Comparison of ENCODE assay signal across 18 cellular contexts in the genomic region with DNA sequence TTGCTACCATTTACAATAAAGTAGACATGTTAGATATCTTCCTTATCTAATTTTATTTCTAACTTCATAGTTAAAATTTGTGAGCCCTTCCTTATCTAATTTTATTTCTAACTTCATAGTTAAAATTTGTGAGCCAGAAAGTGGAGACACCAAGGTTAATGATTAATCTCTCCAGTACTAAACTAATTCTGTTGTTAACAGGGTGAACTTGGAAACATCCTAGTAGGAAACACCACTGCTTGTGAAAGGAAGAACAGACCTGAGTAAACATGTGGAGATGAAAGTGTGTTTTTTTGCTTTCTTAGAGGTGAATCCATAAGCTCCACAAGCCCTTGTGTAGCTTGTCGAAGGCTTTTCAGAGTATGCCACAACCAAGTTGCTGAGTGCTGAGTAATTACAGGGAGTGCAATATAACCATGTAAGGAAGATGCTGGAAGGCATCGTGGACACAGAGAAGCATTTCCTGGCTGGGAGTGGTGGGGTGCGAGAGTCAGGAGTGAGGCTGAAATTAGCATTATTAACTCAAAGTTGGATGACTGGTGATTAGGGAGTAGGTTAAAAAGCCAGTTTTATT.
DNase-seq lines count a peak whose midpoint lies in the region; ATAC-seq, FAIRE-seq and TF ChIP-seq lines count a peak whose summit lies in the region.
"Had no signal": no experiment of that assay in that cellular context is flagged by ENCODE, and none has a peak within 500 bp of the region (broad histone marks: within the 10 kb centered on the region; RNA-seq: fewer than 3 reads in every experiment).

No MANE protein-coding gene starts in this region.

- H3K4me2 ChIP-seq in H1 (ENCODE audit: insufficient read depth in 1 of 2, low read depth in 2 of 2, low read length in 2 of 2) (peak overlapping the region; percentile 26 to 37; a peak in 3 of 4 replicates), HepG2 (ENCODE audit: low read depth, low read length) (no peak overlapping the region)

- H3K9me3 Mint-ChIP-seq in activated naive CD8-positive, alpha-beta T cell treated with anti-CD3 and anti-CD28 coated beads for 36 hours, result no peaks in the 10 kb centered on the region
- H3K9me3 Mint-ChIP-seq: activated B cell treated with CpG ODN at 0.5 μM for 24 hours, neural crest cell had no signal

- no peak overlapping the region for H3K27ac Mint-ChIP-seq in activated naive CD8-positive, alpha-beta T cell treated with anti-CD3 and anti-CD28 coated beads for 36 hours
- H3K27ac Mint-ChIP-seq: activated B cell treated with CpG ODN at 0.5 μM for 24 hours; activated naive CD8-positive, alpha-beta T cell had no signal

- H3K4me1 ChIP-seq in HUES48 (ENCODE audit: control insufficient read depth, insufficient read depth, low read length), result peaks cover 12% of the 10 kb centered on the region; the same call in 1 of the 2 replicates
- H3K4me1 ChIP-seq in H1 (replicated peaks in 1 of 4; ENCODE audit: control insufficient read depth in 3 of 4, insufficient read depth in 4 of 4, low read length in 3 of 4), result peaks cover 0 to 5% (median 0%) of the 10 kb centered on the region in 4 experiments; a peak in 1 of 7 replicates
- H3K4me1 ChIP-seq in HepG2 (ENCODE audit: insufficient read depth, low read length), result 0 out of 2 replicates have a peak, but pooled peaks cover 4% of the 10 kb centered on the region
- H3K4me1 ChIP-seq: foreskin keratinocyte had no signal

- no peak overlapping the region for H4K91ac ChIP-seq in H1 (replicated peaks; ENCODE audit: insufficient read length, low read length)

- TF ChIP-seq EP300 in H1 (IDR thresholded peaks at IDR 0.05; ENCODE audit: borderline replicate concordance in 1 of 2, low read depth in 2 of 2, low read length in 2 of 2) (no peak), HepG2 (IDR thresholded peaks at IDR 0.05; ENCODE audit: low read depth in 2 of 2, low read length in 2 of 2) (no peak), HepG2 (CRISPR knock-in tag; IDR thresholded peaks at IDR 0.05; ENCODE audit: borderline replicate concordance) (no peak)

- no peak overlapping the region for H3K14ac ChIP-seq in H1 (ENCODE audit: insufficient read length)

- H4K5ac ChIP-seq in H1 (ENCODE audit: insufficient read length, low read depth, low read length), result no peak overlapping the region

- no peak overlapping the region for H4K8ac ChIP-seq in H1 (ENCODE audit: extremely low read depth, insufficient read depth, low read length)

- DNase-seq in ACHN (peak; percentile 32), H1 (ENCODE audit: low read depth in 1 of 2, low spot score in 2 of 2) (no peak), HepG2 (ENCODE audit: low spot score) (no peak)
- DNase-seq in activated naive CD8-positive, alpha-beta T cell treated with anti-CD3 and anti-CD28 coated beads for 36 hours, result no peak
- DNase-seq in stimulated activated CD4-positive, alpha-beta T cell treated with anti-CD3 and anti-CD28 coated beads, Interleukin-4, amount 100 ng/mL, for 1 hour, result no peak
- DNase-seq: activated B cell treated with CpG ODN at 0.5 μM for 24 hours; activated CD8-positive, alpha-beta memory T cell treated with anti-CD3 and anti-CD28 coated beads, Interleukin-2, amount 50 U/mL, for 48 hours; left colon had no signal

- CTCF ChIA-PET in H1 (lab: Charles Lee; ENCODE audit: partially characterized antibody), result interaction anchor here (0.7 to 1.2 kb wide), 3 partner anchors 59 to 147 kb away, joined by 3 read pairs; no protein-coding TSS in a partner anchor
- CTCF ChIA-PET in HepG2 (lab: Yijun Ruan, JAX; ENCODE audit: low intra/inter-chr PET ratio, low total read pairs), result no interaction called here

- no peaks in the 10 kb centered on the region for H3K79me2 ChIP-seq in H1 (ENCODE audit: control insufficient read depth in 1 of 2, insufficient read depth in 2 of 2, low read length in 2 of 2)
- H3K79me2 ChIP-seq in HepG2 (ENCODE audit: insufficient read depth, low read length), result no peaks in the 10 kb centered on the region

- no peaks in the 10 kb centered on the region for H3K9me3 ChIP-seq in HUES48 (ENCODE audit: control insufficient read depth, insufficient read depth, low read length)
- peaks cover 0 to 2% of the 10 kb centered on the region in 2 experiments; a peak in 1 of 4 replicates for H3K9me3 ChIP-seq in H1 (ENCODE audit: insufficient read depth in 2 of 2, low read depth in 1 of 2, low read length in 1 of 2)
- H3K9me3 ChIP-seq in HepG2 (ENCODE audit: low read length), result 0 out of 2 replicates have a peak, but pooled peaks cover under 1% of the 10 kb centered on the region

- intact Hi-C loops in HepG2 (cut with micrococcal nuclease; ENCODE audit: unreplicated experiment), result no loop called here

- peak overlapping the region; percentile 56; the same call in 1 of the 2 replicates for H2BK5ac ChIP-seq in H1 (ENCODE audit: low read depth, low read length)

- H3K9ac ChIP-seq in HUES48 (ENCODE audit: low read depth, low read length) (no peak overlapping the region), H1 (replicated peaks in 1 of 4; ENCODE audit: extremely low read depth in 1 of 4, low read depth in 3 of 4, low read length in 3 of 4) (no peak overlapping the region), HepG2 (ENCODE audit: insufficient read depth, low read depth, low read length) (no peak overlapping the region)

- H2BK20ac ChIP-seq in H1 (ENCODE audit: low read length), result no peak overlapping the region

- no peaks in the 10 kb centered on the region for H3K27me3 ChIP-seq in HUES48 (ENCODE audit: control insufficient read depth, insufficient read depth, low read length)
- no peaks in the 10 kb centered on the region for H3K27me3 ChIP-seq in H1 (replicated peaks in 1 of 4; ENCODE audit: control insufficient read depth in 3 of 4, extremely low read depth in 1 of 4, insufficient read depth in 3 of 4, low read length in 3 of 4)
- no peaks in the 10 kb centered on the region for H3K27me3 ChIP-seq in HepG2 (ENCODE audit: control insufficient read depth in 1 of 2, insufficient read depth in 2 of 2, low read length in 2 of 2)
- H3K27me3 ChIP-seq: foreskin keratinocyte had no signal

- no peak for TF ChIP-seq CTCF in H1 (IDR thresholded peaks at IDR 0.05; ENCODE audit: control extremely low read depth in 1 of 3, insufficient read depth in 1 of 3, low read depth in 1 of 3, low read length in 3 of 3)
- no peak for TF ChIP-seq CTCF in HepG2 (CRISPR knock-in tag; IDR thresholded peaks at IDR 0.05)

- H2AFZ ChIP-seq in H1 (ENCODE audit: low read length) (peak overlapping the region; percentile 87), HepG2 (ENCODE audit: low read length) (no peak overlapping the region)

- TF ChIP-seq RAD21 in H1 (IDR thresholded peaks at IDR 0.05 in 1 of 2, conservative IDR thresholded peaks at IDR 0.05 in 1 of 2; ENCODE audit: low read depth in 2 of 2, low read length in 2 of 2) (no peak), HepG2 (CRISPR knock-in tag; IDR thresholded peaks at IDR 0.05) (no peak)

- peak overlapping the region; percentile 43 for H3K27ac ChIP-seq in HUES48 (ENCODE audit: low read depth, low read length)
- H3K27ac ChIP-seq in H1 (ENCODE audit: low read depth, low read length), result no peak overlapping the region; the same call in 1 of the 2 replicates
- no peak overlapping the region for H3K27ac ChIP-seq in HepG2 (ENCODE audit: extremely low read length, insufficient read depth, low read length)
- H3K27ac ChIP-seq: foreskin keratinocyte, SK-N-MC, skin epidermis had no signal

- H2BK12ac ChIP-seq in H1 (ENCODE audit: low read depth, low read length), result no peak overlapping the region

- 0 out of 2 replicates have a peak overlapping the region, but pooled peaks have one; percentile 23 for H2BK15ac ChIP-seq in H1 (ENCODE audit: low read length)

- no peaks in the 10 kb centered on the region for H3K79me1 ChIP-seq in H1 (ENCODE audit: low read depth, low read length)

- POLR2A ChIA-PET in H1 (lab: Charles Lee; ENCODE audit: partially characterized antibody) (interaction anchor here (0.7 kb wide), 1 partner anchor 325 kb away, joined by 3 read pairs; no protein-coding TSS in a partner anchor), HepG2 (lab: Yijun Ruan, JAX) (no interaction called here)

- H3K27me3 Mint-ChIP-seq in activated naive CD8-positive, alpha-beta T cell treated with anti-CD3 and anti-CD28 coated beads for 36 hours, result no peaks in the 10 kb centered on the region
- H3K27me3 Mint-ChIP-seq: activated B cell treated with CpG ODN at 0.5 μM for 24 hours; activated naive CD8-positive, alpha-beta T cell had no signal

- no peaks in the 10 kb centered on the region for H3K4me1 Mint-ChIP-seq in activated naive CD8-positive, alpha-beta T cell treated with anti-CD3 and anti-CD28 coated beads for 36 hours
- H3K4me1 Mint-ChIP-seq: activated B cell treated with CpG ODN at 0.5 μM for 24 hours had no signal

- in situ Hi-C loops in ACHN (cut with HindIII; ENCODE audit: low pct_ligation_motif_present, low pct_unique_long_range_greater_than_20kb, low sequenced_read_pairs), result no loop called here
- in situ Hi-C loops in HepG2 (cut with HindIII; ENCODE audit: extremely low pct_ligation_motif_present, low pct_unique_long_range_greater_than_20kb), result no loop called here

- H3K36me3 ChIP-seq in HUES48 (ENCODE audit: control insufficient read depth, insufficient read depth, low read length), result no peaks in the 10 kb centered on the region
- no peaks in the 10 kb centered on the region for H3K36me3 ChIP-seq in H1 (ENCODE audit: control insufficient read depth in 2 of 4, insufficient read depth in 4 of 4, low read length in 3 of 4)
- H3K36me3 ChIP-seq in HepG2 (replicated peaks in 1 of 2; ENCODE audit: control insufficient read depth in 1 of 2, insufficient read depth in 2 of 2, low read length in 2 of 2), result no peaks in the 10 kb centered on the region

- H4K20me1 ChIP-seq in H1 (replicated peaks in 1 of 2; ENCODE audit: control insufficient read depth in 1 of 2, insufficient read depth in 2 of 2, low read length in 2 of 2), result no peaks in the 10 kb centered on the region
- H4K20me1 ChIP-seq in HepG2 (ENCODE audit: insufficient read depth, low read length), result no peaks in the 10 kb centered on the region

- H3K18ac ChIP-seq in H1 (ENCODE audit: extremely low read depth, low read length), result no peak overlapping the region

- H3K4me3 ChIP-seq in HUES48 (ENCODE audit: low read depth, low read length) (no peak overlapping the region), H1 (ENCODE audit: extremely low read depth in 1 of 4, insufficient read depth in 2 of 4, low read depth in 3 of 4, low read length in 4 of 4) (no peak overlapping the region), HepG2 (replicated peaks in 1 of 3; ENCODE audit: insufficient read depth in 1 of 3, low read depth in 2 of 3, low read length in 3 of 3) (no peak overlapping the region)
- H3K4me3 ChIP-seq: SK-N-MC, skin epidermis had no signal

- ATAC-seq in HepG2 (peak; percentile 48; the same call in 2 of the 3 replicates), GM21447 (IDR thresholded peaks at IDR 0.05; ENCODE audit: unreplicated experiment) (no peak), GM21723 (IDR thresholded peaks at IDR 0.05; ENCODE audit: unreplicated experiment) (no peak)
- ATAC-seq: foreskin keratinocyte, left colon had no signal

- no peak overlapping the region for H3K23ac ChIP-seq in H1 (ENCODE audit: insufficient read length)

- no peak overlapping the region for H3K4ac ChIP-seq in H1 (replicated peaks; ENCODE audit: insufficient read length, low read depth, low read length)

- H3K4me3 Mint-ChIP-seq in activated naive CD8-positive, alpha-beta T cell treated with anti-CD3 and anti-CD28 coated beads for 36 hours, result no peak overlapping the region
- H3K4me3 Mint-ChIP-seq: activated B cell treated with CpG ODN at 0.5 μM for 24 hours; activated naive CD8-positive, alpha-beta T cell; neural crest cell had no signal

- BruUV-seq in HepG2 (replicated peaks; lab: Mats Ljungman, UMichigan), result no TSS peak

- no peak overlapping the region for H3K56ac ChIP-seq in H1 (replicated peaks; ENCODE audit: insufficient read length, low read depth, low read length)

- TF ChIP-seq POLR2A in H1 (IDR thresholded peaks at IDR 0.05; ENCODE audit: control extremely low read depth in 1 of 2, low read depth in 2 of 2, low read length in 2 of 2), result no peak
- TF ChIP-seq POLR2A in HepG2 (IDR thresholded peaks at IDR 0.05; ENCODE audit: insufficient read depth in 1 of 2, low read depth in 2 of 2, low read length in 2 of 2), result no peak

- no peaks in the 10 kb centered on the region for H3K36me3 Mint-ChIP-seq in activated naive CD8-positive, alpha-beta T cell treated with anti-CD3 and anti-CD28 coated beads for 36 hours
- H3K36me3 Mint-ChIP-seq: activated naive CD8-positive, alpha-beta T cell had no signal

- no peaks in the 10 kb centered on the region for H3K23me2 ChIP-seq in H1 (ENCODE audit: low read depth, low read length)

- no peak overlapping the region for H2BK120ac ChIP-seq in H1 (replicated peaks; ENCODE audit: low read depth, low read length)

- H2AK5ac ChIP-seq in H1 (ENCODE audit: low read depth, low read length), result no peak overlapping the region

- peak; percentile 69 for FAIRE-seq in H1 (lab: Jason Lieb, UNC)
- FAIRE-seq in HepG2 (lab: Jason Lieb, UNC), result no peak
- FAIRE-seq: A204.1, D721Med had no signal

- 61% methylated on average over 3 of the region's 3 CpGs; no CpG with 5 or more reads in 1 of the 2 experiments for WGBS in H1 (ENCODE audit: extremely low coverage in 1 of 2, insufficient coverage in 1 of 2, insufficient read length in 1 of 2, insufficient replicate concordance in 2 of 2, low coverage in 1 of 2, low lambda C conversion rate in 2 of 2, missing lambda C conversion rate in 1 of 2), 2 experiments
- WGBS in HepG2 (ENCODE audit: low lambda C conversion rate), result 5% methylated on average over 3 of the region's 3 CpGs
